8 cellular contexts compared by ENCODE assay signal in the genomic region with DNA sequence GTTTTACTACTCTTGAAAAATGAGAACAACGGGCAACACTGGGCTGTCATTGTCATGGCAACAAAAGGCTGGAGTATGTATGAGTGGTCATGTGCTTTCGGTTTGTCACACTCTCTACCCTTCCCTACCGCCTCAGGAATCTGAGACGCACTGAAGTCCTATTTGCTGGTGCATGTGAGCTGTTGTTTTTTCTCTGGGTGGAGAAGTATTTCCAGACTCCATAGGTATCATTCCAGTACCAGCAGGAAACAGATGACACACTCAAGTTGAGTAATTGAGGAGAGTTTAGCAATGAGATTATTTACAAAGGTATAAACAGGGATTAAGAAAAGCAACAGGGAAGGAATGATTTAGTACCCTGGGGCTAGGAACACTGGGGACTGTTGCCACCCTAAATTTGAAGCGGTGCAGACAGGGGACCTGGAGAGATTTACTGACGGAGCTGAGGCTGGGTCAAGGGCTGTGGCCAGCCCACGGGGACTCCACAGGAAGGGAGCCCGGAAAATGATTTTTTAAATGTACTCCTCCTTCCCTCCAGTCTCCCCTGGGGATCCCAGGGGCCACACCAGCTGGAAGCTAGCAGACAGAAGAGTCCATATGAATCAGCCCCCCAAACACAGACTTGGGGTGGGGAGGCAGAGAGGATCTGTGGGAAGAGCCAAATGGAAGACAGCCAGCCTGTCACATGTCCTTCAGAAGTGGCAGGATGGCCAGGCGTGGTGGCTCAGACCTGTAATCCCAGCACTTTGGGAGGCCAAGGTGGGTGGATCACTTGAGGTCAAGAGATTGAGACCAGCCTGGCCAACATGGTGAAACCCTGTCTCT. TPM values are rescaled to one million over a fixed set of nuclear protein-coding genes. Genes with fewer than 3 reads are reported as not detected.
DNase-seq lines count a peak whose midpoint lies in the region; ATAC-seq, FAIRE-seq and TF ChIP-seq lines count a peak whose summit lies in the region.
"Had no signal": no experiment of that assay in that cellular context is flagged by ENCODE, and none has a peak within 500 bp of the region (broad histone marks: within the 10 kb centered on the region; RNA-seq: fewer than 3 reads in every experiment).

No MANE protein-coding gene starts in this region.

- peak; percentile 89 for ATAC-seq in RWPE2 (ENCODE audit: low read depth)
- no peak for ATAC-seq in HG02970 (IDR thresholded peaks at IDR 0.05; ENCODE audit: low FRiP score, unreplicated experiment)

- H3K9me3 ChIP-seq in RWPE2 (ENCODE audit: severe bottlenecking), result no peaks in the 10 kb centered on the region
- H3K9me3 ChIP-seq in smooth muscle cell (replicated peaks; ENCODE audit: low read depth), result no peaks in the 10 kb centered on the region

- H3K4me3 ChIP-seq in RWPE2 (ENCODE audit: severe bottlenecking) (no peak overlapping the region), fibroblast of villous mesenchyme (ENCODE audit: low read depth, low read length) (no peak overlapping the region), smooth muscle cell (no peak overlapping the region)

- no peak overlapping the region for H3K9ac ChIP-seq in smooth muscle cell (ENCODE audit: low read depth)
- H3K9ac ChIP-seq: KMS-11 had no signal

- TF ChIP-seq POLR2A in H54 (IDR thresholded peaks at IDR 0.05; ENCODE audit: low read depth, low read length), result no peak

- TF ChIP-seq CTCF in RWPE2 (IDR thresholded peaks at IDR 0.05; ENCODE audit: poor library complexity, severe bottlenecking) (no peak), fibroblast of villous mesenchyme (IDR thresholded peaks at IDR 0.05; ENCODE audit: insufficient read depth, low read depth, low read length) (no peak), smooth muscle cell (IDR thresholded peaks at IDR 0.05; ENCODE audit: borderline replicate concordance, insufficient read depth, poor library complexity, severe bottlenecking) (no peak)

- no peaks in the 10 kb centered on the region for H3K79me2 ChIP-seq in smooth muscle cell (ENCODE audit: low read depth)

- H3K4me2 ChIP-seq in smooth muscle cell, result peak overlapping the region; percentile 11
- H3K4me2 ChIP-seq: KMS-11 had no signal

- 67% methylated on average over 9 of the region's 9 CpGs for WGBS in smooth muscle cell (ENCODE audit: low lambda C conversion rate)

- peak; percentile 98 for FAIRE-seq in H54 (lab: Jason Lieb, UNC)

- H3F3A ChIP-seq in smooth muscle cell (ENCODE audit: low read depth), result peaks cover 4% of the 10 kb centered on the region

- no peaks in the 10 kb centered on the region for H3K27me3 ChIP-seq in RWPE2 (ENCODE audit: insufficient read depth, poor library complexity, severe bottlenecking)
- peaks cover 11% of the 10 kb centered on the region for H3K27me3 ChIP-seq in smooth muscle cell (ENCODE audit: low read depth)

- H3K36me3 ChIP-seq in RWPE2 (ENCODE audit: low read depth) (no peaks in the 10 kb centered on the region), smooth muscle cell (ENCODE audit: low read depth) (no peaks in the 10 kb centered on the region)

- DNase-seq in H54 (ENCODE audit: insufficient read length, low spot score), result peak; percentile 88
- DNase-seq in RWPE2 (ENCODE audit: low spot score), result no peak
- peak; percentile 91 for DNase-seq in fibroblast of villous mesenchyme (ENCODE audit: low read depth)
- no peak for DNase-seq in smooth muscle cell (lab: John Stamatoyannopoulos, UW; ENCODE audit: unreplicated experiment)
- no peak for DNase-seq in activated CD4-positive, CD25-positive, alpha-beta regulatory T cell treated with anti-CD3 and anti-CD28 coated beads, Interleukin-2, amount 50 U/mL, for 72 hours
- DNase-seq in anterior cingulate cortex (lab: John Stamatoyannopoulos, UW), result no peak

- H3K27ac ChIP-seq in RWPE2 (ENCODE audit: poor library complexity, severe bottlenecking), result peak overlapping the region; percentile 88
- peak overlapping the region; percentile 70 for H3K27ac ChIP-seq in smooth muscle cell (ENCODE audit: low read depth)
- H3K27ac ChIP-seq: KMS-11 had no signal

- H4K20me1 ChIP-seq in smooth muscle cell (ENCODE audit: low read depth), result no peaks in the 10 kb centered on the region

- H2AFZ ChIP-seq in smooth muscle cell (ENCODE audit: low read depth), result no peak overlapping the region

- H3K4me1 ChIP-seq in RWPE2 (ENCODE audit: insufficient read depth, poor library complexity, severe bottlenecking) (peaks cover 36% of the 10 kb centered on the region), smooth muscle cell (ENCODE audit: low read depth) (no peaks in the 10 kb centered on the region)

RNA-seq across cellular contexts. Expression of a gene that starts 13.2 kb away (rescaled TPM):
- total RNA-seq in fibroblast of villous mesenchyme (9.0 and 13.0 TPM in 2 replicates), smooth muscle cell (12.3 and 13.3 TPM in 2 replicates)
- 10.8 and 11.5 TPM in 2 replicates for polyA plus RNA-seq in smooth muscle cell

Comparison
In these comparisons a context has a peak if more than half of its experiments do, and no peak if none do; other contexts are left out.
1. DNase-seq: peak in H54 (single experiment) and fibroblast of villous mesenchyme (single experiment); none in RWPE2 (single experiment), smooth muscle cell (single experiment), activated CD4-positive, CD25-positive, alpha-beta regulatory T cell treated with anti-CD3 and anti-CD28 coated beads, Interleukin-2, amount 50 U/mL, for 72 hours (single experiment) and anterior cingulate cortex (0 of 58).